In the genomic region with DNA sequence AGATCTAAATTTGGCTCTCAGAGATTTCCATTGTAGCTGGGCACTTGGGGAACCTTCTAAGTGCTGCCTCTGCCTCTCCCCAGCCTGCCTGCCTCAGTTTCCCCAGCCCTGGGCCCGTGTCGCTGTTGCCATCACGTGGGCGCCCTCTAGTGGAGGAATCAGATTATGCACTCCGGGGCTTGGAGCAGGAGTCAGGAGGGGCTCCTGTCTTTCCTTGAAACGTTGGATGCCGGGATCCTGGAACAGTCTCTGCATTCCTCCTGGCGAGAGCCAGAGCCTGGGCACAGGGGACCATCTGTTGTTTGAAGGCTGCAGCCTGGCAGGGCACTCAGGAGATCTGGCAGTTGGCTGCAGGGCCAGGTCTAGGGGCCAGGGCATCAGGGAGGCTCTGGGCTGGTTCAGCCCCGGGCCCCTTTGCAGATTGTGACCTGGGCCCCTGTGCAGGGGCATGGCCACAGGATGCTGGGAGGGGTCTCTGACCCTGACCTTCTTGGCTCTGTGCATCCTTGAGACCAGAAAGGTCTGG, we compare ENCODE assay signal across 8 cellular contexts.
DNase-seq lines count a peak whose midpoint lies in the region; ATAC-seq and TF ChIP-seq lines count a peak whose summit lies in the region.

No MANE protein-coding gene starts in this region.

- no peaks in the 10 kb centered on the region for H3K27me3 Mint-ChIP-seq in activated naive CD4-positive, alpha-beta T cell treated with anti-CD3 and anti-CD28 coated beads, Interleukin-2, amount 10 ng/mL, durations not matched to agents 7 days and 5 days

- TF ChIP-seq POLR2A in heart left ventricle (IDR thresholded peaks at IDR 0.05) = no peak

- DNase-seq in RPMI8226 (peak; percentile 69), heart left ventricle (peak in 4 of 5 donors; percentile 62 to 75 (median 70)), sciatic nerve (ENCODE audit: low spot score) (peak; percentile 87), GM19240 (ENCODE audit: insufficient read length, low spot score) (no peak)
- DNase-seq in activated naive CD4-positive, alpha-beta T cell treated with anti-CD3 and anti-CD28 coated beads, Interleukin-2, amount 10 ng/mL, durations not matched to agents 7 days and 5 days = peak; percentile 79

- intact Hi-C loops in heart left ventricle (cut with DNase I) (loop anchor here (2.0 to 5.0 kb wide), 10 partner anchors 57 to 172 kb away; a partner anchor contains a TSS), sciatic nerve (cut with DNase I) (loop anchor here (10.0 kb wide), 1 partner anchor 119 kb away; no protein-coding TSS in a partner anchor)

- no peaks in the 10 kb centered on the region for H3K9me3 ChIP-seq in heart left ventricle

- CTCF ChIA-PET in activated naive CD4-positive, alpha-beta T cell treated with anti-CD3 and anti-CD28 coated beads, Interleukin-2, amount 10 ng/mL, durations not matched to agents 7 days and 5 days (lab: Charles Lee) = interaction anchor here (0.6 to 6.2 kb wide), 10 partner anchors 8 to 700 kb away, joined by 3 to 37 read pairs (median 3); a partner anchor contains a TSS

- H3K4me1 ChIP-seq in heart left ventricle = peaks cover 8 to 53% (median 46%) of the 10 kb centered on the region in 12 donors

- H3K36me3 Mint-ChIP-seq in activated naive CD4-positive, alpha-beta T cell treated with anti-CD3 and anti-CD28 coated beads, Interleukin-2, amount 10 ng/mL, durations not matched to agents 7 days and 5 days = peaks cover 7% of the 10 kb centered on the region

- TF ChIP-seq CTCF in 22Rv1 (IDR thresholded peaks at IDR 0.05) (peak; percentile 98), GM12875 (IDR thresholded peaks at IDR 0.05; ENCODE audit: borderline replicate concordance, insufficient read depth, low read depth, low read length) (peak; percentile 93), heart left ventricle (IDR thresholded peaks at IDR 0.05) (peak; percentile 84 to 95 (median 93))

- 2 to 40% (median 12%) methylated on average over 1 to 9 of the region's 9 CpGs for WGBS in heart left ventricle, 4 donors

- ATAC-seq in heart left ventricle (peak in 3 of 4 donors; percentile 9 to 30 (median 23)), sciatic nerve (peak; percentile 21), GM21825 (IDR thresholded peaks at IDR 0.05; ENCODE audit: unreplicated experiment) (no peak)

- no peaks in the 10 kb centered on the region for H3K27me3 ChIP-seq in heart left ventricle

- no peak overlapping the region for H3K27ac Mint-ChIP-seq in activated naive CD4-positive, alpha-beta T cell treated with anti-CD3 and anti-CD28 coated beads, Interleukin-2, amount 10 ng/mL, durations not matched to agents 7 days and 5 days

- peaks cover 47% of the 10 kb centered on the region for H3K4me1 Mint-ChIP-seq in activated naive CD4-positive, alpha-beta T cell treated with anti-CD3 and anti-CD28 coated beads, Interleukin-2, amount 10 ng/mL, durations not matched to agents 7 days and 5 days

- H3K36me3 ChIP-seq in heart left ventricle = peaks cover 0 to 31% (median 15%) of the 10 kb centered on the region in 9 donors

- H3K4me3 Mint-ChIP-seq in activated naive CD4-positive, alpha-beta T cell treated with anti-CD3 and anti-CD28 coated beads, Interleukin-2, amount 10 ng/mL, durations not matched to agents 7 days and 5 days = no peak overlapping the region

- H3K4me3 ChIP-seq in GM12875 (ENCODE audit: low read depth, low read length) = no peak overlapping the region
- H3K4me3 ChIP-seq in heart left ventricle = no peak overlapping the region

- H3K9me3 Mint-ChIP-seq in activated naive CD4-positive, alpha-beta T cell treated with anti-CD3 and anti-CD28 coated beads, Interleukin-2, amount 10 ng/mL, durations not matched to agents 7 days and 5 days = no peaks in the 10 kb centered on the region

- H3K27ac ChIP-seq in 22Rv1 (no peak overlapping the region), heart left ventricle (peak overlapping the region in 4 of 12 donors; percentile 15 to 84 (median 74))
